In genomic region chr10:104120512-104120902, GRCh38 we compare ENCODE assay signal across 1 cellular context.
TF ChIP-seq lines count a peak whose summit lies in the region.

No MANE protein-coding gene starts in this region.

TF ChIP-seq in GM12878, 131 proteins besides CTCF, POLR2A, EP300 and RAD21:
- no peak for TF ChIP-seq TBL1XR1 (IDR thresholded peaks at IDR 0.05; ENCODE audit: low read depth, low read length)
- no peak for TF ChIP-seq SP1 (IDR thresholded peaks at IDR 0.05; ENCODE audit: low read depth, low read length)
- TF ChIP-seq SPI1 (IDR thresholded peaks at IDR 0.05; ENCODE audit: borderline replicate concordance, insufficient read depth, low read depth, low read length) = no peak
- no peak for TF ChIP-seq ZNF622 (IDR thresholded peaks at IDR 0.05)
- TF ChIP-seq ASH2L (IDR thresholded peaks at IDR 0.05; ENCODE audit: borderline replicate concordance, low read depth) = 0 out of 2 replicates have a peak, but pooled peaks have one; percentile 18
- TF ChIP-seq ESRRA (IDR thresholded peaks at IDR 0.05; ENCODE audit: low read length) = no peak
- no peak for TF ChIP-seq MTA3 (IDR thresholded peaks at IDR 0.05; ENCODE audit: borderline replicate concordance, low read length)
- peak; percentile 74 for TF ChIP-seq SMARCA5 (IDR thresholded peaks at IDR 0.05)
- TF ChIP-seq CREB1 (IDR thresholded peaks at IDR 0.05; ENCODE audit: low read depth) = no peak
- peak in 1 of 2 experiments; percentile 60; a peak in 1 of 4 replicates for TF ChIP-seq CEBPB (IDR thresholded peaks at IDR 0.05; ENCODE audit: borderline replicate concordance in 1 of 2, low read depth in 2 of 2, low read length in 2 of 2)
- TF ChIP-seq CREM (IDR thresholded peaks at IDR 0.05; ENCODE audit: low read depth) = no peak
- 0 out of 2 replicates have a peak, but pooled peaks have one; percentile 29 for TF ChIP-seq PML (IDR thresholded peaks at IDR 0.05; ENCODE audit: low read length)
